Comparison of ENCODE assay signal across 9 cellular contexts in genomic region chr2:95525294-95526035, GRCh38. TPM values are rescaled to one million over a fixed set of nuclear protein-coding genes. Genes with fewer than 3 reads are reported as not detected.
DNase-seq lines count a peak whose midpoint lies in the region; ATAC-seq and TF ChIP-seq lines count a peak whose summit lies in the region.
"Had no signal": no experiment of that assay in that cellular context is flagged by ENCODE, and none has a peak within 500 bp of the region (broad histone marks: within the 10 kb centered on the region; RNA-seq: fewer than 3 reads in every experiment).

No MANE protein-coding gene starts in this region.

- no peaks in the 10 kb centered on the region for H3K9me2 ChIP-seq in hepatocyte (replicated peaks; ENCODE audit: insufficient read depth)

- no peak overlapping the region for H2AFZ ChIP-seq in hepatocyte

- no peak for TF ChIP-seq POLR2A in testis (IDR thresholded peaks at IDR 0.05)
- TF ChIP-seq POLR2A in uterus (IDR thresholded peaks at IDR 0.05) = no peak

- intact Hi-C loops in testis (cut with DNase I; ENCODE audit: low total_unique reads) = no loop called here
- intact Hi-C loops in uterus (cut with DNase I; ENCODE audit: low total_unique reads) = no loop called here

- H3K36me3 Mint-ChIP-seq in activated CD8-positive, alpha-beta memory T cell treated with anti-CD3 and anti-CD28 coated beads, Interleukin-2, amount 10 ng/mL, durations not matched to agents 7 days and 5 days = peaks cover 18% of the 10 kb centered on the region
- H3K36me3 Mint-ChIP-seq in activated CD4-positive, alpha-beta memory T cell treated with anti-CD3 and anti-CD28 coated beads, Interleukin-2, amount 10 ng/mL, durations not matched to agents 7 days and 5 days (ENCODE audit: low read depth) = peaks cover 12% of the 10 kb centered on the region

- CTCF ChIA-PET in activated CD8-positive, alpha-beta memory T cell treated with anti-CD3 and anti-CD28 coated beads, Interleukin-2, amount 10 ng/mL, durations not matched to agents 7 days and 5 days (lab: Charles Lee) = interaction anchor here (1.0 to 2.0 kb wide), 2 partner anchors 18 to 122 kb away, joined by 3 to 6 read pairs; partner anchors contain the start of gene FAHD2A
- CTCF ChIA-PET in activated CD4-positive, alpha-beta memory T cell treated with anti-CD3 and anti-CD28 coated beads, Interleukin-2, amount 10 ng/mL, durations not matched to agents 7 days and 5 days (lab: Charles Lee) = no interaction called here

- no peak for ATAC-seq in activated CD8-positive, alpha-beta memory T cell treated with anti-CD3 and anti-CD28 coated beads, Interleukin-2, amount 10 ng/mL, durations not matched to agents 7 days and 5 days
- no peak for ATAC-seq in HG03565 (IDR thresholded peaks at IDR 0.05; ENCODE audit: unreplicated experiment)

- H3K4me3 ChIP-seq in testis = peak overlapping the region; percentile 69 to 91
- H3K4me3 ChIP-seq in uterus = peak overlapping the region in 1 of 2 donors; percentile 55
- H3K4me3 ChIP-seq in hepatocyte = no peak overlapping the region

- POLR2A ChIA-PET in activated CD4-positive, alpha-beta memory T cell treated with anti-CD3 and anti-CD28 coated beads, Interleukin-2, amount 10 ng/mL, durations not matched to agents 7 days and 5 days (lab: Charles Lee) = no interaction called here

- H3K36me3 ChIP-seq in testis (ENCODE audit: low read depth, missing control alignments) = no peaks in the 10 kb centered on the region
- no peaks in the 10 kb centered on the region for H3K36me3 ChIP-seq in uterus
- H3K36me3 ChIP-seq in hepatocyte (replicated peaks; ENCODE audit: insufficient read depth, low read depth) = no peaks in the 10 kb centered on the region

- TF ChIP-seq CTCF in testis (IDR thresholded peaks at IDR 0.05) (no peak), uterus (IDR thresholded peaks at IDR 0.05) (no peak), hepatocyte (IDR thresholded peaks at IDR 0.05; ENCODE audit: poor library complexity) (no peak)

- H3K9me3 Mint-ChIP-seq in activated CD8-positive, alpha-beta memory T cell treated with anti-CD3 and anti-CD28 coated beads, Interleukin-2, amount 10 ng/mL, durations not matched to agents 7 days and 5 days (ENCODE audit: low read depth) = no peaks in the 10 kb centered on the region
- H3K9me3 Mint-ChIP-seq in activated CD4-positive, alpha-beta memory T cell treated with anti-CD3 and anti-CD28 coated beads, Interleukin-2, amount 10 ng/mL, durations not matched to agents 7 days and 5 days = no peaks in the 10 kb centered on the region

- H3K79me2 ChIP-seq in hepatocyte = no peaks in the 10 kb centered on the region

- H4K20me1 ChIP-seq in hepatocyte (ENCODE audit: insufficient read depth, poor library complexity, severe bottlenecking) = no peaks in the 10 kb centered on the region

- peak overlapping the region; percentile 74 for H3K27ac Mint-ChIP-seq in activated CD8-positive, alpha-beta memory T cell treated with anti-CD3 and anti-CD28 coated beads, Interleukin-2, amount 10 ng/mL, durations not matched to agents 7 days and 5 days
- peak overlapping the region; percentile 68 for H3K27ac Mint-ChIP-seq in activated CD4-positive, alpha-beta memory T cell treated with anti-CD3 and anti-CD28 coated beads, Interleukin-2, amount 10 ng/mL, durations not matched to agents 7 days and 5 days

- no peaks in the 10 kb centered on the region for H3K27me3 Mint-ChIP-seq in activated CD8-positive, alpha-beta memory T cell treated with anti-CD3 and anti-CD28 coated beads, Interleukin-2, amount 10 ng/mL, durations not matched to agents 7 days and 5 days
- H3K27me3 Mint-ChIP-seq in activated CD4-positive, alpha-beta memory T cell treated with anti-CD3 and anti-CD28 coated beads, Interleukin-2, amount 10 ng/mL, durations not matched to agents 7 days and 5 days = peaks cover 8% of the 10 kb centered on the region

- H3K9me3 ChIP-seq in testis (no peaks in the 10 kb centered on the region), uterus (no peaks in the 10 kb centered on the region), hepatocyte (ENCODE audit: low read depth) (no peaks in the 10 kb centered on the region)

- WGBS in testis, 2 donors = 51 to 74% methylated on average over 20 to 41 of the region's 41 CpGs
- 83% methylated on average over 40 of the region's 41 CpGs for WGBS in hepatocyte (ENCODE audit: low lambda C conversion rate, missing lambda C conversion rate)

- H3K4me3 Mint-ChIP-seq in activated CD8-positive, alpha-beta memory T cell treated with anti-CD3 and anti-CD28 coated beads, Interleukin-2, amount 10 ng/mL, durations not matched to agents 7 days and 5 days = peak overlapping the region; percentile 84
- peak overlapping the region; percentile 73 for H3K4me3 Mint-ChIP-seq in activated CD4-positive, alpha-beta memory T cell treated with anti-CD3 and anti-CD28 coated beads, Interleukin-2, amount 10 ng/mL, durations not matched to agents 7 days and 5 days

- H3K27me3 ChIP-seq in testis (no peaks in the 10 kb centered on the region), uterus (no peaks in the 10 kb centered on the region), hepatocyte (no peaks in the 10 kb centered on the region)

- H3K4me1 ChIP-seq in testis (no peaks in the 10 kb centered on the region), uterus (no peaks in the 10 kb centered on the region), hepatocyte (ENCODE audit: insufficient read depth) (no peaks in the 10 kb centered on the region)

- H3K27ac ChIP-seq in testis = no peak overlapping the region
- no peak overlapping the region for H3K27ac ChIP-seq in uterus
- no peak overlapping the region for H3K27ac ChIP-seq in hepatocyte

- no peak for DNase-seq in activated CD8-positive, alpha-beta memory T cell treated with anti-CD3 and anti-CD28 coated beads, Interleukin-2, amount 10 ng/mL, durations not matched to agents 7 days and 5 days
- no peak for DNase-seq in activated CD8-positive, alpha-beta memory T cell treated with anti-CD3 and anti-CD28 coated beads, Interleukin-2, amount 50 U/mL, for 48 hours
- DNase-seq in activated CD4-positive, alpha-beta memory T cell treated with anti-CD3 and anti-CD28 coated beads, Interleukin-2, amount 10 ng/mL, durations not matched to agents 7 days and 5 days = no peak
- peak; percentile 20 for DNase-seq in iPS-NIHi11 (ENCODE audit: low spot score)
- DNase-seq in testis = no peak
- DNase-seq in uterus = no peak
- DNase-seq in hepatocyte (ENCODE audit: low spot score) = no peak
- DNase-seq: NCI-H510A had no signal

- peaks cover 28% of the 10 kb centered on the region for H3K4me1 Mint-ChIP-seq in activated CD8-positive, alpha-beta memory T cell treated with anti-CD3 and anti-CD28 coated beads, Interleukin-2, amount 10 ng/mL, durations not matched to agents 7 days and 5 days
- H3K4me1 Mint-ChIP-seq in activated CD4-positive, alpha-beta memory T cell treated with anti-CD3 and anti-CD28 coated beads, Interleukin-2, amount 10 ng/mL, durations not matched to agents 7 days and 5 days = peaks cover 27% of the 10 kb centered on the region

- no peak overlapping the region for H3K4me2 ChIP-seq in hepatocyte

RNA-seq across cellular contexts. Expression of gene TRIM43B, which starts 40.9 kb away (rescaled TPM):
- total RNA-seq in activated CD8-positive, alpha-beta memory T cell treated with anti-CD3 and anti-CD28 coated beads, Interleukin-2, amount 10 ng/mL, durations not matched to agents 7 days and 5 days = not detected
- not detected for total RNA-seq in activated CD4-positive, alpha-beta memory T cell treated with anti-CD3 and anti-CD28 coated beads, Interleukin-2, amount 10 ng/mL, durations not matched to agents 7 days and 5 days
- total RNA-seq in testis (1 to 10 TPM in 1 of 2 donors, not detected in 1; 1.1 TPM), uterus (not detected), hepatocyte (not detected in 2 replicates)
- polyA plus RNA-seq in testis (ENCODE audit: insufficient read depth, low read depth, low replicate concordance) (0.76 TPM), hepatocyte (not detected in 2 replicates)
